1 cellular context compared by ENCODE assay signal in the genomic region with DNA sequence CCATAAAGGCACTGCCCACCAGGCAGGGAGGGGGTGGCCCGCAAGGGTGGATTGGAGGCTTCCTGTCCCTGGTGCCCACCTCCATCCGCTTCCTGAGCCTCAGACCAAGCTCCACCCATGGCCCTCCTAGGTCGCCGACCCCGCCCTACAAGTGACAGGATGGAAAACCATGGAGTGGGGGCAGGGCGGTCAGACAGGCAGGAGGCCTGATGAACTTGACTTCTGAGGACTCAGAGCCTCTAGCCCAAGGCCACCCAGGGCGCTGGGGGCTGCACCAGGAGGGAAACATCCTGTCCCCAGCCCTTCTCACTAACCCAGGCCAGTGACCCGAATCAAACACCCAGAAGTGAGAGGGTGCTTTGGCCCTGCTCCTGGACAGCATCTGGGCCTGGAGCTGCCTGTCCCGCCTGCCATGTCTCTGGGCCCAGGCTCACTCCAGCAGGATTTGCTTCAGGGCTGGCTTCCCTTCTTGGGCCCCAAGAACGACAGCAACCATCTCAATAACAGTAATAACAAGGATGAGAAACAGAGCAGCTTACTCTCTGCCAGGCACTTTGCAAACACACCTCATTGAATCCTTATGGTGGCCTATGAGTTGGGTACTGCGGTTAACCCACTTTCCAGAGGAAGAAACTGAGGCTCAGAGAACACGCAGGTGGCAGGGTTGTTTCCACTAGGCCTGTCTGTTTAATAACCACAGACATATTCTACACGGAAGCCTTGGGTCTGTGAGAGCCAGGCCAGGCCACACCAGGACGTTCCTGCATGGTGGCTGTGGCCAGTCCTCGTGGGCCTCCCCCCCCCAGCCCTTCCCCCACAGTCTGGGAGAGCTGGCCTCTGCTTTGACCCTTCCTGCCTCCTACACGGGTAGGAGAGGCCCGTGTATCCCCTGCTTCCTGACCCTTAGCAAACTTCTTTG.
A peak's percentile ranks its signal among the peaks of the same experiment; 100 is the strongest.
TF ChIP-seq lines count a peak whose summit lies in the region.

No MANE protein-coding gene starts in this region.

TF ChIP-seq in HepG2, 621 proteins besides CTCF, POLR2A, EP300 and RAD21 (continued from another document and continues in another):
- TF ChIP-seq ZNF737 (CRISPR knock-in tag; IDR thresholded peaks at IDR 0.05; ENCODE audit: borderline replicate concordance) (no peak), GLI4 (CRISPR knock-in tag; IDR thresholded peaks at IDR 0.05; ENCODE audit: borderline replicate concordance) (no peak), HMG20B (CRISPR knock-in tag; conservative IDR thresholded peaks at IDR 0.05) (0 out of 2 replicates have a peak, but pooled peaks have one; percentile 54), ZNF556 (CRISPR knock-in tag; IDR thresholded peaks at IDR 0.05; ENCODE audit: borderline replicate concordance) (peak; percentile 58; the same call in 1 of the 2 replicates), GATA4 (IDR thresholded peaks at IDR 0.05; ENCODE audit: borderline replicate concordance, low read depth) (no peak), ZNF143 (CRISPR knock-in tag; IDR thresholded peaks at IDR 0.05) (no peak), MTA1 (CRISPR knock-in tag; IDR thresholded peaks at IDR 0.05; ENCODE audit: borderline replicate concordance) (peak; percentile 45; the same call in 1 of the 2 replicates), RXRB (CRISPR knock-in tag; IDR thresholded peaks at IDR 0.05; ENCODE audit: borderline replicate concordance) (peak; percentile 95), CENPX (CRISPR knock-in tag; IDR thresholded peaks at IDR 0.05) (no peak), ZNF251 (CRISPR knock-in tag; IDR thresholded peaks at IDR 0.05) (no peak), KLF6 (CRISPR knock-in tag; IDR thresholded peaks at IDR 0.05) (0 out of 2 replicates have a peak, but pooled peaks have one; percentile 51), MAFK (conservative IDR thresholded peaks at IDR 0.05 in 1 of 2, IDR thresholded peaks at IDR 0.05 in 1 of 2; ENCODE audit: low read length in 2 of 2) (no peak), ZNF572 (CRISPR knock-in tag; IDR thresholded peaks at IDR 0.05) (no peak), KAT2B (IDR thresholded peaks at IDR 0.05; ENCODE audit: borderline replicate concordance, low read depth, low read length) (no peak), ISX (CRISPR knock-in tag; conservative IDR thresholded peaks at IDR 0.05) (no peak), ELF4 (CRISPR knock-in tag; IDR thresholded peaks at IDR 0.05; ENCODE audit: borderline replicate concordance) (no peak), NR3C1 (CRISPR knock-in tag; IDR thresholded peaks at IDR 0.05) (no peak), TMF1 (CRISPR knock-in tag; IDR thresholded peaks at IDR 0.05; ENCODE audit: low read depth) (no peak), PCBP2 (optimal IDR thresholded peaks at IDR 0.05; ENCODE audit: low read depth, low read length, poor library complexity, severe bottlenecking) (no peak), NR2F2 (IDR thresholded peaks at IDR 0.05; ENCODE audit: borderline replicate concordance, low read depth) (peak; percentile 43; the same call in 1 of the 2 replicates), ZC3H13 (CRISPR knock-in tag; IDR thresholded peaks at IDR 0.05) (no peak), WIZ (CRISPR knock-in tag; IDR thresholded peaks at IDR 0.05) (0 out of 2 replicates have a peak, but pooled peaks have one; percentile 28), KLF15 (CRISPR knock-in tag; IDR thresholded peaks at IDR 0.05; ENCODE audit: borderline replicate concordance) (no peak), KLF13 (CRISPR knock-in tag; IDR thresholded peaks at IDR 0.05) (no peak), ERF (CRISPR knock-in tag; IDR thresholded peaks at IDR 0.05) (peak; percentile 72; the same call in 1 of the 2 replicates), ADNP (CRISPR knock-in tag; IDR thresholded peaks at IDR 0.05) (no peak), KLF9 (CRISPR knock-in tag; IDR thresholded peaks at IDR 0.05; ENCODE audit: low read depth) (no peak)
- TF ChIP-seq, protein P1, sequence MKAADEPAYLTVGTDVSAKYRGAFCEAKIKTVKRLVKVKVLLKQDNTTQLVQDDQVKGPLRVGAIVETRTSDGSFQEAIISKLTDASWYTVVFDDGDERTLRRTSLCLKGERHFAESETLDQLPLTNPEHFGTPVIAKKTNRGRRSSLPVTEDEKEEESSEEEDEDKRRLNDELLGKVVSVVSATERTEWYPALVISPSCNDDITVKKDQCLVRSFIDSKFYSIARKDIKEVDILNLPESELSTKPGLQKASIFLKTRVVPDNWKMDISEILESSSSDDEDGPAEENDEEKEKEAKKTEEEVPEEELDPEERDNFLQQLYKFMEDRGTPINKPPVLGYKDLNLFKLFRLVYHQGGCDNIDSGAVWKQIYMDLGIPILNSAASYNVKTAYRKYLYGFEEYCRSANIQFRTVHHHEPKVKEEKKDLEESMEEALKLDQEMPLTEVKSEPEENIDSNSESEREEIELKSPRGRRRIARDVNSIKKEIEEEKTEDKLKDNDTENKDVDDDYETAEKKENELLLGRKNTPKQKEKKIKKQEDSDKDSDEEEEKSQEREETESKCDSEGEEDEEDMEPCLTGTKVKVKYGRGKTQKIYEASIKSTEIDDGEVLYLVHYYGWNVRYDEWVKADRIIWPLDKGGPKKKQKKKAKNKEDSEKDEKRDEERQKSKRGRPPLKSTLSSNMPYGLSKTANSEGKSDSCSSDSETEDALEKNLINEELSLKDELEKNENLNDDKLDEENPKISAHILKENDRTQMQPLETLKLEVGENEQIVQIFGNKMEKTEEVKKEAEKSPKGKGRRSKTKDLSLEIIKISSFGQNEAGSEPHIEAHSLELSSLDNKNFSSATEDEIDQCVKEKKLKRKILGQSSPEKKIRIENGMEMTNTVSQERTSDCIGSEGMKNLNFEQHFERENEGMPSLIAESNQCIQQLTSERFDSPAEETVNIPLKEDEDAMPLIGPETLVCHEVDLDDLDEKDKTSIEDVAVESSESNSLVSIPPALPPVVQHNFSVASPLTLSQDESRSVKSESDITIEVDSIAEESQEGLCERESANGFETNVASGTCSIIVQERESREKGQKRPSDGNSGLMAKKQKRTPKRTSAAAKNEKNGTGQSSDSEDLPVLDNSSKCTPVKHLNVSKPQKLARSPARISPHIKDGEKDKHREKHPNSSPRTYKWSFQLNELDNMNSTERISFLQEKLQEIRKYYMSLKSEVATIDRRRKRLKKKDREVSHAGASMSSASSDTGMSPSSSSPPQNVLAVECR (CRISPR knock-in tag; IDR thresholded peaks at IDR 0.05; ENCODE audit: borderline replicate concordance): peak; percentile 86; the same call in 1 of the 2 replicates
- TF ChIP-seq, protein P2, sequence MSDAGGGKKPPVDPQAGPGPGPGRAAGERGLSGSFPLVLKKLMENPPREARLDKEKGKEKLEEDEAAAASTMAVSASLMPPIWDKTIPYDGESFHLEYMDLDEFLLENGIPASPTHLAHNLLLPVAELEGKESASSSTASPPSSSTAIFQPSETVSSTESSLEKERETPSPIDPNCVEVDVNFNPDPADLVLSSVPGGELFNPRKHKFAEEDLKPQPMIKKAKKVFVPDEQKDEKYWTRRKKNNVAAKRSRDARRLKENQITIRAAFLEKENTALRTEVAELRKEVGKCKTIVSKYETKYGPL (CRISPR knock-in tag; IDR thresholded peaks at IDR 0.05): no peak
- TF ChIP-seq, protein P3, sequence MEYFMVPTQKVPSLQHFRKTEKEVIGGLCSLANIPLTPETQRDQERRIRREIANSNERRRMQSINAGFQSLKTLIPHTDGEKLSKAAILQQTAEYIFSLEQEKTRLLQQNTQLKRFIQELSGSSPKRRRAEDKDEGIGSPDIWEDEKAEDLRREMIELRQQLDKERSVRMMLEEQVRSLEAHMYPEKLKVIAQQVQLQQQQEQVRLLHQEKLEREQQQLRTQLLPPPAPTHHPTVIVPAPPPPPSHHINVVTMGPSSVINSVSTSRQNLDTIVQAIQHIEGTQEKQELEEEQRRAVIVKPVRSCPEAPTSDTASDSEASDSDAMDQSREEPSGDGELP (IDR thresholded peaks at IDR 0.05; ENCODE audit: borderline replicate concordance, low read depth): no peak; the same call in 1 of the 2 replicates
- TF ChIP-seq, protein P4, sequence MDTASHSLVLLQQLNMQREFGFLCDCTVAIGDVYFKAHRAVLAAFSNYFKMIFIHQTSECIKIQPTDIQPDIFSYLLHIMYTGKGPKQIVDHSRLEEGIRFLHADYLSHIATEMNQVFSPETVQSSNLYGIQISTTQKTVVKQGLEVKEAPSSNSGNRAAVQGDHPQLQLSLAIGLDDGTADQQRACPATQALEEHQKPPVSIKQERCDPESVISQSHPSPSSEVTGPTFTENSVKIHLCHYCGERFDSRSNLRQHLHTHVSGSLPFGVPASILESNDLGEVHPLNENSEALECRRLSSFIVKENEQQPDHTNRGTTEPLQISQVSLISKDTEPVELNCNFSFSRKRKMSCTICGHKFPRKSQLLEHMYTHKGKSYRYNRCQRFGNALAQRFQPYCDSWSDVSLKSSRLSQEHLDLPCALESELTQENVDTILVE (CRISPR knock-in tag; IDR thresholded peaks at IDR 0.05): peak; percentile 53; the same call in 1 of the 2 replicates
- TF ChIP-seq, protein P5, sequence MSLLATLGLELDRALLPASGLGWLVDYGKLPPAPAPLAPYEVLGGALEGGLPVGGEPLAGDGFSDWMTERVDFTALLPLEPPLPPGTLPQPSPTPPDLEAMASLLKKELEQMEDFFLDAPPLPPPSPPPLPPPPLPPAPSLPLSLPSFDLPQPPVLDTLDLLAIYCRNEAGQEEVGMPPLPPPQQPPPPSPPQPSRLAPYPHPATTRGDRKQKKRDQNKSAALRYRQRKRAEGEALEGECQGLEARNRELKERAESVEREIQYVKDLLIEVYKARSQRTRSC (CRISPR knock-in tag; IDR thresholded peaks at IDR 0.05; ENCODE audit: low read depth): no peak
- TF ChIP-seq, protein P6, sequence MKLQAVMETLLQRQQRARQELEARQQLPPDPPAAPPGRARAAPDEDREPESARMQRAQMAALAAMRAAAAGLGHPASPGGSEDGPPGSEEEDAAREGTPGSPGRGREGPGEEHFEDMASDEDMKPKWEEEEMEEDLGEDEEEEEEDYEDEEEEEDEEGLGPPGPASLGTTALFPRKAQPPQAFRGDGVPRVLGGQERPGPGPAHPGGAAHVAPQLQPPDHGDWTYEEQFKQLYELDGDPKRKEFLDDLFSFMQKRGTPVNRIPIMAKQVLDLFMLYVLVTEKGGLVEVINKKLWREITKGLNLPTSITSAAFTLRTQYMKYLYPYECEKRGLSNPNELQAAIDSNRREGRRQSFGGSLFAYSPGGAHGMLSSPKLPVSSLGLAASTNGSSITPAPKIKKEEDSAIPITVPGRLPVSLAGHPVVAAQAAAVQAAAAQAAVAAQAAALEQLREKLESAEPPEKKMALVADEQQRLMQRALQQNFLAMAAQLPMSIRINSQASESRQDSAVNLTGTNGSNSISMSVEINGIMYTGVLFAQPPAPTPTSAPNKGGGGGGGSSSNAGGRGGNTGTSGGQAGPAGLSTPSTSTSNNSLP (IDR thresholded peaks at IDR 0.05; ENCODE audit: low read depth, low read length): no peak
- TF ChIP-seq, protein P7, sequence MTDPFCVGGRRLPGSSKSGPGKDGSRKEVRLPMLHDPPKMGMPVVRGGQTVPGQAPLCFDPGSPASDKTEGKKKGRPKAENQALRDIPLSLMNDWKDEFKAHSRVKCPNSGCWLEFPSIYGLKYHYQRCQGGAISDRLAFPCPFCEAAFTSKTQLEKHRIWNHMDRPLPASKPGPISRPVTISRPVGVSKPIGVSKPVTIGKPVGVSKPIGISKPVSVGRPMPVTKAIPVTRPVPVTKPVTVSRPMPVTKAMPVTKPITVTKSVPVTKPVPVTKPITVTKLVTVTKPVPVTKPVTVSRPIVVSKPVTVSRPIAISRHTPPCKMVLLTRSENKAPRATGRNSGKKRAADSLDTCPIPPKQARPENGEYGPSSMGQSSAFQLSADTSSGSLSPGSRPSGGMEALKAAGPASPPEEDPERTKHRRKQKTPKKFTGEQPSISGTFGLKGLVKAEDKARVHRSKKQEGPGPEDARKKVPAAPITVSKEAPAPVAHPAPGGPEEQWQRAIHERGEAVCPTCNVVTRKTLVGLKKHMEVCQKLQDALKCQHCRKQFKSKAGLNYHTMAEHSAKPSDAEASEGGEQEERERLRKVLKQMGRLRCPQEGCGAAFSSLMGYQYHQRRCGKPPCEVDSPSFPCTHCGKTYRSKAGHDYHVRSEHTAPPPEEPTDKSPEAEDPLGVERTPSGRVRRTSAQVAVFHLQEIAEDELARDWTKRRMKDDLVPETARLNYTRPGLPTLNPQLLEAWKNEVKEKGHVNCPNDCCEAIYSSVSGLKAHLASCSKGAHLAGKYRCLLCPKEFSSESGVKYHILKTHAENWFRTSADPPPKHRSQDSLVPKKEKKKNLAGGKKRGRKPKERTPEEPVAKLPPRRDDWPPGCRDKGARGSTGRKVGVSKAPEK (CRISPR knock-in tag; IDR thresholded peaks at IDR 0.05; ENCODE audit: borderline replicate concordance): no peak
